Comparison of ENCODE assay signal across 8 cellular contexts in the genomic region with DNA sequence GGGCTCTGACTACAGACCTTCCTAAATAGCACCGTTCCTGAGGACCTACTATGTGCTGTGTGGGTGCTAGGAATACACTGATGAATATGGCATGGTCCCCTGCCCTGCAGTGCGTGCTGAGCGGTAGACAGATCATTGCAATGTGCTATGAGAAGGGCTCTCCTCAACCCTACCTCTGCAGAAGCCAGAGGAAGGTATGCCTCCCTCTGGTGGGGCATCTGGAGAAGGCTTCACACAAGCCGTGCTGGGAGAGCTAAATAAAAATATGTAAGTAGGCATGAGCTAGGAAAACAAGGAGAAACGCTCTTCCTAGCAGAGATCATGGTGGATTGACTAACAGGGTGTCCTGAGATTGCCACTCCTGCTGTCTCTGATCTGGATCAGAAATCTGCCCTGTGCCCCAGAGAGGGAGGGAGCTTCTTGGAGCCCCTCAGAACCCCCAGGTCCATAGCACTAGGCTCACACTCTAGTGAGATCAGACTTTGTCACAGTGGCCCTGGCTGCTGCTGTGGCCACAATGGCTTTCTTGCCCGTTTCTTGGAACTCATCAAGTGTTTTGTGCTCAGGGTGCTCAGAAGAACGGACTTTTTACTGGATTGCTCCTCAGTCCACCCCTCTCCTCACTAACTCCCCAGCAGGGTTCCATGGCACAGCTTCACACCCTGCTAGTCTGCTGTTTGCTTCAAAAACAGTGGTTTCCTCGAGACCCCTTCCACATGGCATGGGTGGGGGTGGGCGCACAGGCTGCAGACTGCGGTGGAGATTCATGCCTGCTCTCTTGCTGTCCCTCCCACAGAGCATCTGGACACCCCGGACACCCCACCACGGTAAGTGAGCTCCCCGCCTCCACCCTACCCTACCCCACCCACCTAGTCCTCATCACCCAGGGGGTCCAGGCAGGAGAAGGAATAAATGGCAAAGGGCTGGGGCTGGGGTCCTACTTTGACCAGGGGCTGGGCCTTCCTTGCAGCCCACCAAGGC. TPM values are rescaled to one million over a fixed set of nuclear protein-coding genes. Genes with fewer than 3 reads are reported as not detected.
DNase-seq lines count a peak whose midpoint lies in the region; ATAC-seq, FAIRE-seq and TF ChIP-seq lines count a peak whose summit lies in the region.

No MANE protein-coding gene starts in this region.

- DNase-seq in CD4-positive, CD25-positive, alpha-beta regulatory T cell = peak in 2 of 3 donors; percentile 29 to 60
- DNase-seq in NCI-H2171 (lab: John Stamatoyannopoulos, UW) = peak; percentile 30
- no peak for DNase-seq in GM12878 (ENCODE audit: low read depth, low spot score)
- DNase-seq in kidney = no peak
- no peak for DNase-seq in pons (ENCODE audit: low spot score)
- no peak for DNase-seq in GM13976 (ENCODE audit: low spot score)

- no peaks in the 10 kb centered on the region for H4K20me1 ChIP-seq in GM12878 (ENCODE audit: control insufficient read depth, insufficient read depth)

- H3K9me3 Mint-ChIP-seq in CD4-positive, CD25-positive, alpha-beta regulatory T cell = peaks cover 0 to 2% (median 0%) of the 10 kb centered on the region in 7 donors

- no peaks in the 10 kb centered on the region for H3K9me3 ChIP-seq in CD4-positive, CD25-positive, alpha-beta regulatory T cell (ENCODE audit: control insufficient read depth in 2 of 2, low read length in 2 of 2)
- no peaks in the 10 kb centered on the region; the same call in 2 of the 3 replicates for H3K9me3 ChIP-seq in GM12878 (replicated peaks; ENCODE audit: control insufficient read depth, insufficient read depth, low read length)
- H3K9me3 ChIP-seq in kidney (ENCODE audit: control insufficient read depth in 1 of 2, low read length in 2 of 2) = no peaks in the 10 kb centered on the region

- H3K4me1 ChIP-seq in CD4-positive, CD25-positive, alpha-beta regulatory T cell (ENCODE audit: control insufficient read depth, insufficient read depth, low read length, poor library complexity, severe bottlenecking) = peaks cover 15% of the 10 kb centered on the region
- H3K4me1 ChIP-seq in GM12878 (ENCODE audit: control insufficient read depth, insufficient read depth, low read length) = no peaks in the 10 kb centered on the region
- peaks cover 5 to 8% of the 10 kb centered on the region in 2 donors for H3K4me1 ChIP-seq in kidney (ENCODE audit: control insufficient read depth in 1 of 2, insufficient read depth in 1 of 2, low read depth in 1 of 2, low read length in 2 of 2)

- no peaks in the 10 kb centered on the region for H3K79me2 ChIP-seq in GM12878 (ENCODE audit: control insufficient read depth, insufficient read depth, low read length)

- POLR2A ChIA-PET in GM12878 (lab: Charles Lee) = no interaction called here

- no peak overlapping the region for H3K4me3 ChIP-seq in CD4-positive, CD25-positive, alpha-beta regulatory T cell (ENCODE audit: low read depth, low read length)
- H3K4me3 ChIP-seq in GM12878 (no peak overlapping the region), kidney (ENCODE audit: low read length in 2 of 2) (no peak overlapping the region)

- H3K9ac ChIP-seq in GM12878 (ENCODE audit: control insufficient read depth, insufficient read depth, low read length) = no peak overlapping the region
- no peak overlapping the region for H3K9ac ChIP-seq in kidney (ENCODE audit: low read length in 2 of 2)

- intact Hi-C loops in GM12878 (cut with micrococcal nuclease; ENCODE audit: unreplicated experiment) (loop anchor here (1.0 kb wide), 1 partner anchor 116 kb away; no protein-coding TSS in a partner anchor), kidney (cut with DNase I) (loop anchor here (10.0 kb wide), 1 partner anchor 115 kb away; a partner anchor contains a TSS)

- H3K27ac ChIP-seq in CD4-positive, CD25-positive, alpha-beta regulatory T cell (ENCODE audit: insufficient read depth, low read length, poor library complexity, severe bottlenecking) = no peak overlapping the region
- H3K27ac ChIP-seq in GM12878 (ENCODE audit: control insufficient read depth, insufficient read depth) (no peak overlapping the region), kidney (ENCODE audit: low read depth in 2 of 2, low read length in 2 of 2) (no peak overlapping the region)

- H2AFZ ChIP-seq in GM12878 (ENCODE audit: control insufficient read depth, low read depth, low read length) = no peak overlapping the region

- TF ChIP-seq CTCF in GM12878 (IDR thresholded peaks at IDR 0.05 in 2 of 3, conservative IDR thresholded peaks at IDR 0.05 in 1 of 3; ENCODE audit: control insufficient read depth in 2 of 3, extremely low read depth in 1 of 3, insufficient read depth in 1 of 3, low read depth in 3 of 3, low read length in 3 of 3) = peak; percentile 31 to 53 (median 44); a peak in 4 of 6 replicates
- peak; percentile 45 for TF ChIP-seq CTCF in kidney (IDR thresholded peaks at IDR 0.05; ENCODE audit: borderline replicate concordance, extremely low read depth, insufficient read depth)
- no peak for TF ChIP-seq CTCF in GM13976 (IDR thresholded peaks at IDR 0.05; ENCODE audit: borderline replicate concordance, control extremely low read depth, extremely low read depth, insufficient read depth, missing control alignments)

- peak overlapping the region in 3 of 4 donors; percentile 43 to 63 (median 54) for H3K4me3 Mint-ChIP-seq in CD4-positive, CD25-positive, alpha-beta regulatory T cell

- no peaks in the 10 kb centered on the region for H3K36me3 ChIP-seq in CD4-positive, CD25-positive, alpha-beta regulatory T cell (ENCODE audit: control insufficient read depth, insufficient read depth, low read length)
- H3K36me3 ChIP-seq in GM12878 (ENCODE audit: control insufficient read depth in 2 of 2, insufficient read depth in 2 of 2, low read length in 1 of 2) = no peaks in the 10 kb centered on the region
- H3K36me3 ChIP-seq in kidney (ENCODE audit: control insufficient read depth in 1 of 2, insufficient read depth in 2 of 2, low read length in 2 of 2) = no peaks in the 10 kb centered on the region

- SMC1A ChIA-PET in GM12878 (lab: Charles Lee; ENCODE audit: uncharacterized antibody, unreplicated experiment) = interaction anchor here (1.2 kb wide), 1 partner anchor 117 kb away, joined by 4 read pairs; a partner anchor contains a TSS

- peak; percentile 31 for TF ChIP-seq RAD21 in GM12878 (IDR thresholded peaks at IDR 0.05; ENCODE audit: insufficient read depth, low read depth, low read length)

- H3K27me3 Mint-ChIP-seq in CD4-positive, CD25-positive, alpha-beta regulatory T cell = peaks cover 37% of the 10 kb centered on the region

- ATAC-seq in CD4-positive, CD25-positive, alpha-beta regulatory T cell (ENCODE audit: low read depth in 2 of 2) = peak; percentile 26 to 47
- ATAC-seq in GM18909 (IDR thresholded peaks at IDR 0.05; ENCODE audit: poor library complexity, unreplicated experiment) (peak; percentile 59), GM12878 (peak; percentile 70), HG02970 (IDR thresholded peaks at IDR 0.05; ENCODE audit: low FRiP score, unreplicated experiment) (no peak)

- TF ChIP-seq POLR2A in GM12878 (IDR thresholded peaks at IDR 0.05; ENCODE audit: low read depth, low read length) = no peak

- no peak overlapping the region for H3K27ac Mint-ChIP-seq in CD4-positive, CD25-positive, alpha-beta regulatory T cell

- in situ Hi-C loops in GM12878 (cut with MboI) (no loop called here), GM13976 (cut with MboI; ENCODE audit: low sequenced_read_pairs, unreplicated experiment) (no loop called here)

- no peaks in the 10 kb centered on the region for H3K36me3 Mint-ChIP-seq in CD4-positive, CD25-positive, alpha-beta regulatory T cell

- FAIRE-seq in GM12878 (lab: Jason Lieb, UNC) (no peak), kidney (lab: Jason Lieb, UNC) (no peak)

- RAD21 ChIA-PET in GM12878 (lab: Charles Lee; ENCODE audit: unreplicated experiment) = interaction anchor here (0.7 to 1.3 kb wide), 4 partner anchors 39 to 234 kb away, joined by 3 to 5 read pairs (median 4); no protein-coding TSS in a partner anchor

- BruUV-seq in GM12878 (replicated peaks; lab: Mats Ljungman, UMichigan) = no TSS peak

- 47% methylated on average over 13 of the region's 13 CpGs for WGBS in GM12878 (ENCODE audit: insufficient coverage, insufficient replicate concordance, low lambda C conversion rate, missing lambda C conversion rate)

- peaks cover 15% of the 10 kb centered on the region for H3K27me3 ChIP-seq in CD4-positive, CD25-positive, alpha-beta regulatory T cell (ENCODE audit: control insufficient read depth, insufficient read depth, low read length)
- H3K27me3 ChIP-seq in GM12878 (replicated peaks in 1 of 2; ENCODE audit: control insufficient read depth in 2 of 2, insufficient read depth in 2 of 2, low read length in 1 of 2) = peaks cover 0 to 4% of the 10 kb centered on the region in 2 experiments; a peak in 1 of 4 replicates

- CTCF ChIA-PET in GM12878 (lab: Yijun Ruan, JAX) = interaction anchor here (0.6 to 1.9 kb wide), 7 partner anchors 11 to 175 kb away, joined by 3 to 10 read pairs (median 3); no protein-coding TSS in a partner anchor

- no peak for TF ChIP-seq EP300 in GM12878 (IDR thresholded peaks at IDR 0.05; ENCODE audit: borderline replicate concordance in 1 of 2, control insufficient read depth in 1 of 2, low read depth in 2 of 2, low read length in 2 of 2)

- peaks cover 0 to 22% (median 6%) of the 10 kb centered on the region in 4 donors for H3K4me1 Mint-ChIP-seq in CD4-positive, CD25-positive, alpha-beta regulatory T cell

- no peak overlapping the region for H3K4me2 ChIP-seq in GM12878 (ENCODE audit: control insufficient read depth, insufficient read depth)

RNA-seq across cellular contexts. Expression of a gene that starts 14.2 kb away (rescaled TPM):
- not detected for total RNA-seq in CD4-positive, CD25-positive, alpha-beta regulatory T cell
- polyA plus RNA-seq in CD4-positive, CD25-positive, alpha-beta regulatory T cell = under 1 TPM in 1 of 4 donors, not detected in 3; 0.36 TPM
- total RNA-seq in GM12878 (2013; cell fraction: nucleolus; rRNA removed) = 0.58 and 1.3 TPM in 2 replicates
- total RNA-seq in GM12878 (2014; rRNA removed) (0.45 TPM in 1 of 2 replicates, not detected in the other), GM12878 (2014; rRNA removed; fragmentation: Illumina TruSeq; extraction: Trizol) (not detected in 2 replicates), GM12878 (2021) (0.21 TPM in 1 of 2 replicates, not detected in the other), kidney (1.2 TPM)
- polyA plus RNA-seq in GM12878 (2011; ENCODE audit: low read depth) = not detected
- polyA plus RNA-seq in GM12878 (2011; rRNA removed) (not detected in 2 replicates), GM12878 (2014; fragmentation: Illumina TruSeq; extraction: Trizol) (not detected in 2 replicates), GM12878 (2014; fragmentation: Nextera tagmentation; extraction: Ambion mirVana) (not detected), GM12878 (2014; rRNA removed) (0.03 TPM in 1 of 2 replicates, not detected in the other), GM12878 (2016; fragmentation: Nextera tagmentation; extraction: Ambion mirVana) (under 1 TPM in 1 of 2 experiments, not detected in 1; 0.09 TPM), kidney (ENCODE audit: insufficient read depth, low read depth, low replicate concordance) (not detected)
- polyA plus RNA-seq in GM12878 (2011; cell fraction: cytosol; rRNA removed) = not detected in 2 replicates
- polyA plus RNA-seq in GM12878 (2011; cell fraction: nucleus; rRNA removed) = not detected in 2 replicates
- 0.51 TPM in 1 of 2 replicates, not detected in the other for polyA plus RNA-seq in GM12878 (2012)
- polyA minus RNA-seq in GM12878 (2011; rRNA and poly(A)+ RNA removed) = not detected in 2 replicates
- not detected in 2 replicates for polyA minus RNA-seq in GM12878 (2011; cell fraction: cytosol; rRNA and poly(A)+ RNA removed)
- polyA minus RNA-seq in GM12878 (2011; cell fraction: nucleus; rRNA and poly(A)+ RNA removed) = not detected in 2 replicates

Comparison
In these comparisons a context has a peak if more than half of its experiments do, and no peak if none do; other contexts are left out.
1. DNase-seq: peak in CD4-positive, CD25-positive, alpha-beta regulatory T cell (2 of 3) and NCI-H2171 (single experiment); none in GM12878 (single experiment), kidney (single experiment), pons (single experiment) and GM13976 (single experiment).